Comparison of ENCODE assay signal across 22 cellular contexts in genomic region chr13:110343241-110343865, GRCh38. TPM values are rescaled to one million over a fixed set of nuclear protein-coding genes. Genes with fewer than 3 reads are reported as not detected.
DNase-seq lines count a peak whose midpoint lies in the region; ATAC-seq and TF ChIP-seq lines count a peak whose summit lies in the region.
"Had no signal": no experiment of that assay in that cellular context is flagged by ENCODE, and none has a peak within 500 bp of the region (broad histone marks: within the 10 kb centered on the region; RNA-seq: fewer than 3 reads in every experiment).

No MANE protein-coding gene starts in this region.

- TF ChIP-seq CTCF in right atrium auricular region (IDR thresholded peaks at IDR 0.05) (no peak), esophagus muscularis mucosa (IDR thresholded peaks at IDR 0.05) (no peak), H9 (conservative IDR thresholded peaks at IDR 0.05) (no peak)

- no peak overlapping the region for H3K18ac ChIP-seq in H9 (ENCODE audit: insufficient read length, low read depth, low read length)

- no peak overlapping the region for H2BK20ac ChIP-seq in H9 (ENCODE audit: low read depth, low read length, poor library complexity, severe bottlenecking)

- no peak overlapping the region for H2BK15ac ChIP-seq in H9 (ENCODE audit: low read depth, low read length)

- WGBS in esophagus muscularis mucosa, result 50% methylated on average over 15 of the region's 16 CpGs
- WGBS in H9 (ENCODE audit: extremely low coverage, insufficient read length, low lambda C conversion rate), result no CpG with 5 or more reads among the region's 16 CpGs

- H3K56ac ChIP-seq in H9 (ENCODE audit: insufficient read length, low read depth, low read length), result no peak overlapping the region

- H2BK12ac ChIP-seq in H9 (ENCODE audit: insufficient read length, low read depth, low read length), result no peak overlapping the region

- ATAC-seq in Right ventricle myocardium superior (ENCODE audit: poor library complexity), result no peak
- ATAC-seq in HG03469 (IDR thresholded peaks at IDR 0.05; ENCODE audit: unreplicated experiment), result no peak
- no peak for ATAC-seq in GM19452 (IDR thresholded peaks at IDR 0.05; ENCODE audit: unreplicated experiment)
- ATAC-seq: GM12878, heart left ventricle, sciatic nerve had no signal

- H2BK120ac ChIP-seq in H9 (ENCODE audit: low read depth, low read length, poor library complexity, severe bottlenecking), result no peak overlapping the region

- H4K5ac ChIP-seq in H9 (ENCODE audit: insufficient read length, low read depth, low read length), result no peak overlapping the region

- no peaks in the 10 kb centered on the region for H3K23me2 ChIP-seq in H9 (ENCODE audit: insufficient read length, low read depth, low read length, poor library complexity, severe bottlenecking)

- no peak overlapping the region for H2AK5ac ChIP-seq in H9 (ENCODE audit: insufficient read length, low read length)

- H3K36me3 ChIP-seq in right atrium auricular region, result no peaks in the 10 kb centered on the region
- no peaks in the 10 kb centered on the region for H3K36me3 ChIP-seq in esophagus muscularis mucosa
- H3K36me3 ChIP-seq in rectal smooth muscle tissue (ENCODE audit: control insufficient read depth, insufficient read depth, low read length), result no peaks in the 10 kb centered on the region
- H3K36me3 ChIP-seq: BLaER1, heart left ventricle had no signal

- H3K27me3 ChIP-seq in right atrium auricular region (no peaks in the 10 kb centered on the region), esophagus muscularis mucosa (no peaks in the 10 kb centered on the region), rectal smooth muscle tissue (ENCODE audit: control insufficient read depth, insufficient read depth, low read length) (no peaks in the 10 kb centered on the region), H9 (ENCODE audit: insufficient read depth, low read length) (no peaks in the 10 kb centered on the region)
- H3K27me3 ChIP-seq: BLaER1, heart left ventricle had no signal

- H3K79me1 ChIP-seq in H9 (ENCODE audit: insufficient read depth, low read depth, low read length, poor library complexity, severe bottlenecking), result peaks cover 6% of the 10 kb centered on the region

- no peak overlapping the region for H3K4ac ChIP-seq in H9 (ENCODE audit: low read depth, low read length)

- H3K4me3 ChIP-seq in right atrium auricular region (no peak overlapping the region), esophagus muscularis mucosa (no peak overlapping the region), rectal smooth muscle tissue (ENCODE audit: low read length) (no peak overlapping the region)
- H3K4me3 ChIP-seq: BLaER1, GM12878, heart left ventricle had no signal

- intact Hi-C loops in Right ventricle myocardium superior (cut with DNase I), result no loop called here
- intact Hi-C loops in esophagus muscularis mucosa (cut with DNase I), result loop anchor here (5.0 kb wide), 2 partner anchors 36 to 69 kb away; partner anchors contain the start of genes COL4A1 and COL4A2

- H3K27ac ChIP-seq in right atrium auricular region, result peak overlapping the region; percentile 91 to 93
- peak overlapping the region; percentile 91 to 98 (median 92) for H3K27ac ChIP-seq in esophagus muscularis mucosa (replicated peaks in 1 of 4)
- peak overlapping the region; percentile 95 for H3K27ac ChIP-seq in rectal smooth muscle tissue (ENCODE audit: low read depth, low read length)
- H3K27ac ChIP-seq in H9 (ENCODE audit: insufficient read length, low read depth, low read length), result no peak overlapping the region
- H3K27ac ChIP-seq: 22Rv1, BLaER1 had no signal

- no peak for TF ChIP-seq POLR2A in esophagus muscularis mucosa (IDR thresholded peaks at IDR 0.05; ENCODE audit: low read depth)

- H3K4me2 ChIP-seq in H9 (ENCODE audit: insufficient read depth, insufficient read length, low read length), result no peak overlapping the region
- H3K4me2 ChIP-seq: BLaER1 had no signal

- no peaks in the 10 kb centered on the region; a peak in 1 of 5 replicates for H3K9me3 Mint-ChIP-seq in H9
- H3K9me3 Mint-ChIP-seq: dendritic cell treated with granulocyte-macrophage colony-stimulating factor and Interleukin-4, amounts not matched to agents 40 ng/mL and 50 ng/mL, for 4 days had no signal

- H3K27ac Mint-ChIP-seq in H9, result no peak overlapping the region; a peak in 1 of 7 replicates
- H3K27ac Mint-ChIP-seq: dendritic cell treated with granulocyte-macrophage colony-stimulating factor and Interleukin-4, amounts not matched to agents 40 ng/mL and 50 ng/mL, for 4 days had no signal

- peak; percentile 79 for TF ChIP-seq EP300 in esophagus muscularis mucosa (IDR thresholded peaks at IDR 0.05)

- H3K9ac ChIP-seq in rectal smooth muscle tissue (ENCODE audit: low read length) (no peak overlapping the region), H9 (ENCODE audit: extremely low read depth, insufficient read length, low read length) (no peak overlapping the region)
- H3K9ac ChIP-seq: BLaER1 had no signal

- H2AFZ ChIP-seq in H9 (ENCODE audit: low read length), result no peak overlapping the region

- H3K4me1 Mint-ChIP-seq in H9, result peaks cover 35 to 43% of the 10 kb centered on the region in 2 experiments

- peaks cover 0 to 82% of the 10 kb centered on the region in 2 donors for H3K4me1 ChIP-seq in right atrium auricular region
- peaks cover 64 to 98% (median 95%) of the 10 kb centered on the region in 4 donors for H3K4me1 ChIP-seq in esophagus muscularis mucosa
- H3K4me1 ChIP-seq in rectal smooth muscle tissue (ENCODE audit: control insufficient read depth, insufficient read depth, low read length), result peaks cover 68% of the 10 kb centered on the region
- peaks cover 6% of the 10 kb centered on the region; the same call in 1 of the 2 replicates for H3K4me1 ChIP-seq in H9 (ENCODE audit: insufficient read depth, low read length)

- no peak overlapping the region for H3K23ac ChIP-seq in H9 (ENCODE audit: insufficient read length, low read depth, low read length)

- no peak overlapping the region for H4K91ac ChIP-seq in H9 (ENCODE audit: insufficient read length, low read depth, low read length)

- no peaks in the 10 kb centered on the region; the same call in 1 of the 2 replicates for H3K27me3 Mint-ChIP-seq in H9 (ENCODE audit: low read depth)

- no peaks in the 10 kb centered on the region for H4K20me1 ChIP-seq in H9 (ENCODE audit: control insufficient read depth, insufficient read depth, insufficient read length)
- H4K20me1 ChIP-seq: BLaER1 had no signal

- H3K9me3 ChIP-seq in right atrium auricular region, result no peaks in the 10 kb centered on the region
- H3K9me3 ChIP-seq in esophagus muscularis mucosa, result no peaks in the 10 kb centered on the region
- no peaks in the 10 kb centered on the region for H3K9me3 ChIP-seq in H9 (ENCODE audit: control insufficient read depth, low read depth, low read length)
- H3K9me3 ChIP-seq: BLaER1, heart left ventricle had no signal

- DNase-seq in right atrium auricular region (ENCODE audit: low spot score), result peak; percentile 53
- no peak for DNase-seq in Right ventricle myocardium superior
- DNase-seq in esophagus muscularis mucosa (ENCODE audit: extremely low spot score), result no peak
- DNase-seq in NCI-H510A treated with DMSO at 0.1 percent for 48 hours (lab: John Stamatoyannopoulos, UW), result no peak
- DNase-seq in H9, result no peak
- DNase-seq: activated CD4-positive, alpha-beta T cell treated with anti-CD3 and anti-CD28 coated beads for 4 hours; activated CD8-positive, alpha-beta memory T cell treated with anti-CD3 and anti-CD28 coated beads, Interleukin-2, amount 50 U/mL, for 4 hours; activated gamma-delta T cell; GDM1; Karpas-422; NCI-H1105; NCI-H774; substantia nigra had no signal

- no peak overlapping the region; the same call in 1 of the 2 replicates for H3K14ac ChIP-seq in H9 (ENCODE audit: insufficient read depth, low read length)

- no peak overlapping the region for H3K4me3 Mint-ChIP-seq in H9
- H3K4me3 Mint-ChIP-seq: dendritic cell treated with granulocyte-macrophage colony-stimulating factor and Interleukin-4, amounts not matched to agents 40 ng/mL and 50 ng/mL, for 4 days had no signal

- no peak overlapping the region for H3T11ph ChIP-seq in H9 (ENCODE audit: low read length)

- no peak overlapping the region for H4K8ac ChIP-seq in H9 (replicated peaks; ENCODE audit: insufficient read length, low read depth, low read length)

- H2BK5ac ChIP-seq in H9 (ENCODE audit: insufficient read length, low read length), result no peak overlapping the region

- peaks cover 2% of the 10 kb centered on the region; the same call in 1 of the 2 replicates for H3K79me2 ChIP-seq in H9 (ENCODE audit: insufficient read depth, low read length)

- no peaks in the 10 kb centered on the region for H3K36me3 Mint-ChIP-seq in H9 (ENCODE audit: insufficient read depth in 1 of 3, low read depth in 3 of 3)

RNA-seq across cellular contexts. Expression of gene COL4A2, which starts 36.3 kb away (rescaled TPM):
- total RNA-seq in right atrium auricular region, result 100 to 1,000 TPM; 141 to 153 TPM
- total RNA-seq in Right ventricle myocardium superior, result 91.2 TPM
- total RNA-seq in esophagus muscularis mucosa, result 100 to 1,000 TPM; 419 to 931 (median 555) TPM
- 68.8 and 76.5 TPM in 2 replicates for total RNA-seq in H9 (2021)

RNA-seq across cellular contexts. Expression of gene COL4A1, which starts 36.4 kb away (rescaled TPM):
- total RNA-seq in right atrium auricular region (100 to 1,000 TPM; 140 to 201 TPM), Right ventricle myocardium superior (107 TPM), esophagus muscularis mucosa (100 to 1,000 TPM; 328 to 578 (median 405) TPM), H9 (2021) (73.1 and 74.6 TPM in 2 replicates)
